ENCODE assay signal across 1 cellular context in the genomic region with DNA sequence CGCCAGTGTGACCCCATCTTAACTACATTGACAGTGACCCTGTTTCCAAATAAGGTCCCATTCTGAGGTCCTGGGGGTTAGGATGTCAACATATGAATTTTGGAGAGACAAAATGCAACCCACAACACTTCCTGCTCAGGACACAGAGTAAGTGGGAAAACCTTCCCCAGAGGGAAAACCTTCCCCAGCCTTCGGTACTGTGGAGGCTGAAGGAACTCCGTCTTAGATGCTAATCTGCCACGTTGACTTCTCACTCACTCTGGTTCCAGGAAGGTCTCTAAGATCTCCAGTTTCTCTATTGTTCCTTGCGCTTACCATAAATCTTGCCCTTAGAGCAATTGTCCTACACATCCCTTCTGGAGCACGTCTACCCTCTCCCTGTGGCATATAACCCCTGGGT.
TF ChIP-seq lines count a peak whose summit lies in the region.

No MANE protein-coding gene starts in this region.

TF ChIP-seq in K562, 482 proteins besides CTCF, POLR2A, EP300 and RAD21 (continued from another document):
- no peak for TF ChIP-seq ZNF311 (CRISPR knock-in tag; IDR thresholded peaks at IDR 0.05)
